In the genomic region with DNA sequence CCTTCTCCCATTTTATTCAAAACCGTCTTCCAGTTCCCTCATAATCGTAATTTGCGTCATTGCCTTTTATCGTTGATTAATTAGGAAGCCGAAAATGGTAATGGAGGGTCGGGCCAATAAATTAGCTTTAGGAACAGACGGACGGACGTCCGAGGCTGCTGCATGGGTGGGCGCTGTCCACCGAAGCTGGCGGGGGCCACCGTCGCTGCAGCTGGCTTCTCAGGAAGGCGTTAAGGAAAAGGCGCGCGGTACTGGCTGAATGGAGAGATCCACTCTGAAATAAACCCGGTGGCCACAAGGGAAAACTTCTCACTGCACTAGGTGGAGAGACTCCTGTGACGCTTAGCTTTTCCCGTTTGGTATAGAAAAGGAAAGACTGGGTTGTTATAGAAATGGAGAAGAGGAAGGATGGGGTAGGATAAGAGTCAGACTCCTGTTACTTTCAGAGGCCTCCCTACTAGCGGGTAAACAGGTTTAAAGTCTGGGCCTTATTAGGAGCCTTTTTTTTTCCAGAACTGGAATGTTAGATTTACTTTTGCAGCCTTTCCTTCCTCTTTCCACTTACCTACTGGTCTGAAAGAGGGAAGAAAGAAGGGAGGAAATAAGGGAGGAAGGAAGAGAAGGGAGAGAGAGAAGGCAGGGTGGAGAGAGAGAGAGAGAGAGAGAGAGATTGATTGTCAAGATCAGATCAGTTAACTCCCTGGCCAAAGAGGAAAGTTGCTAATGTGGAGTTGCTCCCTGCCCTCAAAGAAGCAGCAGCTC, we compare ENCODE assay signal across 10 cellular contexts. TPM values are rescaled to one million over a fixed set of nuclear protein-coding genes. Genes with fewer than 3 reads are reported as not detected.
DNase-seq lines count a peak whose midpoint lies in the region; ATAC-seq and TF ChIP-seq lines count a peak whose summit lies in the region.
"Had no signal": no experiment of that assay in that cellular context is flagged by ENCODE, and none has a peak within 500 bp of the region (broad histone marks: within the 10 kb centered on the region; RNA-seq: fewer than 3 reads in every experiment).

No MANE protein-coding gene starts in this region.

- no peak for ATAC-seq in activated T-cell treated with anti-CD3 and anti-CD28 coated beads, Interleukin-2, amount 50 U/mL, for 72 hours (replicated peaks in 1 of 2)
- ATAC-seq in memory B cell (ENCODE audit: low read depth): no peak
- ATAC-seq in GM21786 (IDR thresholded peaks at IDR 0.05; ENCODE audit: unreplicated experiment): no peak
- no peak for ATAC-seq in HG03442 (IDR thresholded peaks at IDR 0.05; ENCODE audit: unreplicated experiment)

- TF ChIP-seq EP300 in suprapubic skin (IDR thresholded peaks at IDR 0.05): no peak

- no peaks in the 10 kb centered on the region for H3F3A ChIP-seq in PC-9 (ENCODE audit: insufficient read depth, low read depth)

- peak overlapping the region; percentile 85 to 91 for H3K4me3 Mint-ChIP-seq in activated T-cell treated with anti-CD3 and anti-CD28 coated beads, Interleukin-2, amount 50 U/mL, for 72 hours
- H3K4me3 Mint-ChIP-seq in memory B cell: peak overlapping the region; percentile 96

- H3K27ac ChIP-seq in suprapubic skin (no peak overlapping the region), PC-9 (no peak overlapping the region)

- POLR2A ChIA-PET in PC-9 (lab: Charles Lee; ENCODE audit: unreplicated experiment): no interaction called here

- 29% methylated on average over 23 of the region's 23 CpGs for WGBS in suprapubic skin

- no peaks in the 10 kb centered on the region for H3K9me3 Mint-ChIP-seq in activated T-cell treated with anti-CD3 and anti-CD28 coated beads, Interleukin-2, amount 50 U/mL, for 72 hours
- no peaks in the 10 kb centered on the region for H3K9me3 Mint-ChIP-seq in memory B cell

- peaks cover 35% of the 10 kb centered on the region for H3K4me1 Mint-ChIP-seq in activated T-cell treated with anti-CD3 and anti-CD28 coated beads, Interleukin-2, amount 50 U/mL, for 72 hours (ENCODE audit: low read depth)
- peaks cover 26% of the 10 kb centered on the region for H3K4me1 Mint-ChIP-seq in memory B cell

- H3K27ac Mint-ChIP-seq in activated T-cell treated with anti-CD3 and anti-CD28 coated beads, Interleukin-2, amount 50 U/mL, for 72 hours: no peak overlapping the region
- peak overlapping the region; percentile 99 for H3K27ac Mint-ChIP-seq in memory B cell

- TF ChIP-seq POLR2A in suprapubic skin (IDR thresholded peaks at IDR 0.05): no peak

- no peak overlapping the region for H2AFZ ChIP-seq in PC-9

- TF ChIP-seq CTCF in suprapubic skin (IDR thresholded peaks at IDR 0.05) (no peak), PC-9 (conservative IDR thresholded peaks at IDR 0.05) (no peak)

- peaks cover 46% of the 10 kb centered on the region for H3K27me3 Mint-ChIP-seq in activated T-cell treated with anti-CD3 and anti-CD28 coated beads, Interleukin-2, amount 50 U/mL, for 72 hours (ENCODE audit: low read depth)
- no peaks in the 10 kb centered on the region for H3K27me3 Mint-ChIP-seq in memory B cell

- H3K9me3 ChIP-seq in suprapubic skin (no peaks in the 10 kb centered on the region), PC-9 (ENCODE audit: insufficient read depth, low read depth) (no peaks in the 10 kb centered on the region)

- H3K36me3 ChIP-seq in suprapubic skin: no peaks in the 10 kb centered on the region
- no peaks in the 10 kb centered on the region for H3K36me3 ChIP-seq in PC-9 (ENCODE audit: low read depth)

- CTCF ChIA-PET in PC-9 (lab: Charles Lee): no interaction called here

- peaks cover 44% of the 10 kb centered on the region for H3K4me1 ChIP-seq in suprapubic skin
- no peaks in the 10 kb centered on the region for H3K4me1 ChIP-seq in PC-9 (replicated peaks; ENCODE audit: insufficient read depth)

- H3K9me2 ChIP-seq in PC-9 (ENCODE audit: insufficient read depth): no peaks in the 10 kb centered on the region

- no TSS peak for BruUV-seq in PC-9 (replicated peaks; lab: Mats Ljungman, UMichigan)

- intact Hi-C loops in PC-9 (cut with micrococcal nuclease; ENCODE audit: unreplicated experiment): loop anchor here (10.0 kb wide), 2 partner anchors 61 to 111 kb away; partner anchors contain the start of gene ANTXR2

- H3K27me3 ChIP-seq in suprapubic skin: peaks cover 66% of the 10 kb centered on the region
- H3K27me3 ChIP-seq in PC-9 (ENCODE audit: insufficient read depth, low read depth): no peaks in the 10 kb centered on the region

- no peaks in the 10 kb centered on the region for H4K20me1 ChIP-seq in PC-9 (ENCODE audit: insufficient read depth)

- H3K36me3 Mint-ChIP-seq in activated T-cell treated with anti-CD3 and anti-CD28 coated beads, Interleukin-2, amount 50 U/mL, for 72 hours (ENCODE audit: insufficient read depth in 2 of 2): no peaks in the 10 kb centered on the region
- peaks cover 3% of the 10 kb centered on the region for H3K36me3 Mint-ChIP-seq in memory B cell

- H3K4me2 ChIP-seq in PC-9: no peak overlapping the region

- DNase-seq in activated T-cell treated with anti-CD3 and anti-CD28 coated beads, Interleukin-2, amount 50 U/mL, for 72 hours: no peak
- no peak for DNase-seq in activated T-cell treated with anti-CD3 and anti-CD28 coated beads, Interleukin-2, amount 50 U/mL, for 1 hour
- peak; percentile 22 for DNase-seq in astrocyte of the hippocampus (ENCODE audit: low read depth, low spot score)
- no peak for DNase-seq in memory B cell (ENCODE audit: low spot score in 2 of 2)
- no peak for DNase-seq in suprapubic skin (ENCODE audit: low spot score in 2 of 2)
- DNase-seq in PC-9: no peak
- DNase-seq: central memory CD4-positive, alpha-beta T cell; NCI-H1436 treated with DMSO at 0.1 percent for 48 hours had no signal

- H3K4me3 ChIP-seq in suprapubic skin: peak overlapping the region; percentile 62
- no peak overlapping the region for H3K4me3 ChIP-seq in PC-9

- H3K79me2 ChIP-seq in PC-9 (ENCODE audit: low read depth): no peaks in the 10 kb centered on the region

RNA-seq across cellular contexts. Expression of gene PRDM8, which starts 11.3 kb away (rescaled TPM):
- total RNA-seq in activated T-cell treated with anti-CD3 and anti-CD28 coated beads, Interleukin-2, amount 50 U/mL, for 72 hours: 1 to 10 TPM; 1.8 to 3.3 TPM
- total RNA-seq in suprapubic skin (1 to 10 TPM in 2 of 4 donors, under 1 TPM in 2; 0.49 to 1.9 (median 1.1) TPM), PC-9 (2021) (0.26 and 0.88 TPM in 2 replicates)
